8 cellular contexts compared by ENCODE assay signal in the genomic region with DNA sequence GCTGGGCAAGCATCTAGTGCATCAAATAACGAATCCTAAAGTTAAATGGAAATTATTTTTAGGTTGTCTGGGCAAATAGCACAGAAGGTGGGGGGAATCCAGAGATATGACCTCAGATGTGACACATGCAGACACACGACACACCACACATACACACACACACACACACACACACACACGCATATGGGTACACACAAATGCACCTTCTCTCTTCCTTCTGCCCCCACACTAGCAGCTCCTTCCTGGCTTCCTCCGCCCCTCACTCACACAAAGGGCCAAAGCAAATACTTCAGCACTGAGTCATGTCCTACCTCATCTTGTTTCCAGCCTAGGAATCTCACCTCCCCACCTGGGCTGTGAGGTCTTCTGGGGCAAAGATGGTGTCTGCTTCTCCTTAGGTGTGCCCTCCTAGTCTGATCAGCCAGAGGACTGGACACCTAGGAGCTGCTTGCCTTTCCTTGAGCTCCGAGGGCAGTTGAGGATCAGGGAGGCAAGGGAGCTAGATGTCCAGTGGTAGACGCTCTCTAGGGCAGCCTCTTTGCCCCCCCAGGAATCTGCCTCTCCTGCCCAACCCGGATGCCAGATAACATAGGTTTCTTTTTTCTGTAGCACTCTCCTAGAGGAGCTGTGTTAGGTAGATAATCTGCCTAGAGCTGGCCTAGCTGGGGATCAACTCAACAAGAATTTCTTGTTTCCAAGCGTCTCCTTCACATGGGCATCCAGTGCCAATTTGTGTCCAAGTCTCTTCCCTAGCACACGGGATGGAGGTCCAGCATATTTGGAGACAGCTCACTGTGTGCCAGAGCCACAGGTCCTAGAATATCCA. TPM values are rescaled to one million over a fixed set of nuclear protein-coding genes. Genes with fewer than 3 reads are reported as not detected.
DNase-seq lines count a peak whose midpoint lies in the region; ATAC-seq and TF ChIP-seq lines count a peak whose summit lies in the region.

No MANE protein-coding gene starts in this region.

- H4K5ac ChIP-seq in IMR-90 (ENCODE audit: low read depth, low read length): peak overlapping the region; percentile 6

- H2BK20ac ChIP-seq in IMR-90 (ENCODE audit: low read depth, low read length): peak overlapping the region; percentile 87

- H3K36me3 Mint-ChIP-seq in activated T-cell treated with anti-CD3 and anti-CD28 coated beads, Interleukin-2, amount 50 U/mL, for 72 hours (ENCODE audit: insufficient read depth in 2 of 2): no peaks in the 10 kb centered on the region

- H2BK5ac ChIP-seq in IMR-90 (ENCODE audit: low read depth, low read length, poor library complexity, severe bottlenecking): peak overlapping the region; percentile 68

- CTCF ChIA-PET in IMR-90 (lab: Yijun Ruan, JAX): interaction anchor here (0.5 to 1.2 kb wide), 5 partner anchors 8 to 69 kb away, joined by 3 to 7 read pairs (median 3); no protein-coding TSS in a partner anchor

- peak overlapping the region; percentile 85 for H3K27ac Mint-ChIP-seq in activated T-cell treated with anti-CD3 and anti-CD28 coated beads, Interleukin-2, amount 50 U/mL, for 72 hours

- H3K56ac ChIP-seq in IMR-90 (ENCODE audit: extremely low read depth, insufficient read depth, low read length): no peak overlapping the region

- DNase-seq in IMR-90 (peak; percentile 69), iris pigment epithelial cell (ENCODE audit: low read depth) (peak; percentile 39)
- DNase-seq in activated T-cell treated with anti-CD3 and anti-CD28 coated beads, Interleukin-2, amount 50 U/mL, for 72 hours: peak; percentile 69
- peak; percentile 33 for DNase-seq in stimulated activated CD8-positive, alpha-beta memory T cell treated with anti-CD3 and anti-CD28 coated beads, Interleukin-4, amount 100 ng/mL, for 24 hours (ENCODE audit: low read depth)

- peak overlapping the region; percentile 35 to 48 for H3K4me3 Mint-ChIP-seq in activated T-cell treated with anti-CD3 and anti-CD28 coated beads, Interleukin-2, amount 50 U/mL, for 72 hours

- H2BK120ac ChIP-seq in IMR-90 (ENCODE audit: low read depth, low read length): peak overlapping the region; percentile 90

- peak overlapping the region; percentile 91 for H3K4ac ChIP-seq in IMR-90 (ENCODE audit: low read depth, low read length)

- in situ Hi-C loops in IMR-90 (cut with MboI; ENCODE audit: low sequenced_read_pairs): no loop called here

- WGBS in IMR-90 (ENCODE audit: extremely low coverage in 2 of 2, insufficient read length in 1 of 2), 2 experiments: no CpG with 5 or more reads among the region's 9 CpGs

- dilution Hi-C loops in IMR-90 (cut with HindIII; ENCODE audit: low sequenced_read_pairs, unreplicated experiment): no loop called here

- peak; percentile 14 for ATAC-seq in IMR-90 (ENCODE audit: low read depth)
- peak; percentile 83 to 90 for ATAC-seq in activated T-cell treated with anti-CD3 and anti-CD28 coated beads, Interleukin-2, amount 50 U/mL, for 72 hours (replicated peaks in 1 of 2)
- ATAC-seq in HG03571 (IDR thresholded peaks at IDR 0.05; ENCODE audit: unreplicated experiment): no peak
- ATAC-seq in HG03520 (IDR thresholded peaks at IDR 0.05; ENCODE audit: unreplicated experiment): no peak
- no peak for ATAC-seq in GM18909 (IDR thresholded peaks at IDR 0.05; ENCODE audit: poor library complexity, unreplicated experiment)
- no peak for ATAC-seq in GM18502 (IDR thresholded peaks at IDR 0.05; ENCODE audit: poor library complexity, unreplicated experiment)

- no peak for TF ChIP-seq POLR2A in IMR-90 (IDR thresholded peaks at IDR 0.05; ENCODE audit: low read depth, low read length)

- H4K20me1 ChIP-seq in IMR-90 (ENCODE audit: insufficient read depth, low read length): no peaks in the 10 kb centered on the region

- peak overlapping the region; percentile 78 for H3K23ac ChIP-seq in IMR-90 (ENCODE audit: low read depth, low read length)

- peak overlapping the region; percentile 83 for H2AFZ ChIP-seq in IMR-90 (replicated peaks; ENCODE audit: low read length, poor library complexity)

- peak overlapping the region; percentile 78; the same call in 2 of the 3 replicates for H2BK15ac ChIP-seq in IMR-90 (ENCODE audit: low read depth, low read length)

- H2AK5ac ChIP-seq in IMR-90 (ENCODE audit: low read depth, low read length): peak overlapping the region; percentile 94

- H3K4me1 ChIP-seq in IMR-90 (ENCODE audit: control insufficient read depth, insufficient read depth, low read length): peaks cover 33% of the 10 kb centered on the region

- H4K91ac ChIP-seq in IMR-90 (ENCODE audit: insufficient read depth, low read depth, low read length): peak overlapping the region; percentile 86

- peak overlapping the region; percentile 35 for H3K27ac ChIP-seq in IMR-90 (ENCODE audit: insufficient read depth, low read length)

- H3K9me3 ChIP-seq in IMR-90 (ENCODE audit: control insufficient read depth, insufficient read depth, low read length): no peaks in the 10 kb centered on the region

- no peak for TF ChIP-seq RAD21 in IMR-90 (IDR thresholded peaks at IDR 0.05; ENCODE audit: low read length)

- peaks cover 50% of the 10 kb centered on the region for H3K4me1 Mint-ChIP-seq in activated T-cell treated with anti-CD3 and anti-CD28 coated beads, Interleukin-2, amount 50 U/mL, for 72 hours (ENCODE audit: low read depth)

- no peak overlapping the region for H3K9ac ChIP-seq in IMR-90 (ENCODE audit: low read depth, low read length)

- peak overlapping the region; percentile 93 for H2AK9ac ChIP-seq in IMR-90 (replicated peaks; ENCODE audit: low read depth, low read length, poor library complexity)

- H3K4me2 ChIP-seq in IMR-90 (ENCODE audit: low read depth, low read length): no peak overlapping the region

- H3K79me1 ChIP-seq in IMR-90 (ENCODE audit: low read depth in 1 of 2, low read length in 2 of 2): no peaks in the 10 kb centered on the region

- H3K18ac ChIP-seq in IMR-90 (ENCODE audit: low read depth, low read length): peak overlapping the region; percentile 21; the same call in 1 of the 2 replicates

- H3K9me3 Mint-ChIP-seq in activated T-cell treated with anti-CD3 and anti-CD28 coated beads, Interleukin-2, amount 50 U/mL, for 72 hours: no peaks in the 10 kb centered on the region

- POLR2A ChIA-PET in IMR-90 (lab: Charles Lee; ENCODE audit: unreplicated experiment): no interaction called here

- no peaks in the 10 kb centered on the region for H3K36me3 ChIP-seq in IMR-90 (ENCODE audit: control insufficient read depth, insufficient read depth, low read length)

- no TSS peak for BruUV-seq in IMR-90 (replicated peaks; lab: Mats Ljungman, UMichigan)

- no peaks in the 10 kb centered on the region for H3K27me3 Mint-ChIP-seq in activated T-cell treated with anti-CD3 and anti-CD28 coated beads, Interleukin-2, amount 50 U/mL, for 72 hours (ENCODE audit: low read depth)

- H3K14ac ChIP-seq in IMR-90 (replicated peaks; ENCODE audit: low read depth, low read length): peak overlapping the region; percentile 78

- no peak overlapping the region for H3K4me3 ChIP-seq in IMR-90 (ENCODE audit: insufficient read depth, low read depth, low read length)

- H3K27me3 ChIP-seq in IMR-90 (ENCODE audit: control insufficient read depth, insufficient read depth, low read length): no peaks in the 10 kb centered on the region

- intact Hi-C loops in IMR-90 (cut with micrococcal nuclease): no loop called here

- peak overlapping the region; percentile 5 to 81; a peak in 3 of 4 replicates for H4K8ac ChIP-seq in IMR-90 (ENCODE audit: low read depth in 2 of 2, low read length in 2 of 2)

- peaks cover 39% of the 10 kb centered on the region for H3K9me1 ChIP-seq in IMR-90 (ENCODE audit: insufficient read depth, low read length)

- no peak for TF ChIP-seq CTCF in IMR-90 (conservative IDR thresholded peaks at IDR 0.05; ENCODE audit: low read depth, low read length)

TF ChIP-seq in IMR-90, 13 proteins besides CTCF, POLR2A, EP300 and RAD21:
- TF ChIP-seq RFX5 (IDR thresholded peaks at IDR 0.05; ENCODE audit: low read depth, low read length) (no peak), RCOR1 (IDR thresholded peaks at IDR 0.05; ENCODE audit: insufficient replicate concordance, low read length) (no peak), FOS (IDR thresholded peaks at IDR 0.05; ENCODE audit: low read depth, low read length) (0 out of 2 replicates have a peak, but pooled peaks have one; percentile 4)

RNA-seq across cellular contexts. Expression of a gene that starts 14.3 kb away (rescaled TPM):
- total RNA-seq in IMR-90 (2012; rRNA removed): 13.9 and 14.9 TPM in 2 replicates
- polyA plus RNA-seq in IMR-90 (2012; rRNA removed): 13.3 and 16.7 TPM in 2 replicates
- 10.0 and 16.8 TPM in 2 replicates for polyA plus RNA-seq in IMR-90 (2012; cell fraction: cytosol; rRNA removed)
- polyA plus RNA-seq in IMR-90 (2012; cell fraction: nucleus; rRNA removed; ENCODE audit: low replicate concordance): 19.0 and 26.8 TPM in 2 replicates
- total RNA-seq in activated T-cell treated with anti-CD3 and anti-CD28 coated beads, Interleukin-2, amount 50 U/mL, for 72 hours: 10 to 100 TPM; 87.0 to 88.8 TPM

Comparison
In these comparisons a context has a peak if more than half of its experiments do, and no peak if none do; other contexts are left out.
1. ATAC-seq: peak in IMR-90 (single experiment) and activated T-cell treated with anti-CD3 and anti-CD28 coated beads, Interleukin-2, amount 50 U/mL, for 72 hours (2 of 2); none in HG03571 (single experiment), HG03520 (single experiment), GM18909 (single experiment) and GM18502 (single experiment).
2. Peak in every context shown above with its lines, with median percentiles within 50 percentile points of each other: DNase-seq.